In genomic region chr6:66949191-66949661, GRCh38 we compare ENCODE assay signal across 30 cellular contexts.
"Had no signal": no experiment of that assay in that cellular context is flagged by ENCODE, and none has a peak within 500 bp of the region (broad histone marks: within the 10 kb centered on the region; RNA-seq: fewer than 3 reads in every experiment).

No MANE protein-coding gene starts in this region.

- H3K4me2 ChIP-seq: neural progenitor cell had no signal

- H3K27me3 ChIP-seq: neural progenitor cell, ovary, right atrium auricular region, right lobe of liver, sigmoid colon, suprapubic skin, thyroid gland, tibial nerve, upper lobe of left lung, vagina had no signal

- H3K9ac ChIP-seq: neural progenitor cell, parathyroid adenoma had no signal

- DNase-seq: naive thymus-derived CD4-positive, alpha-beta T cell; natural killer cell; occipital lobe; retina; right lobe of liver; sigmoid colon; small intestine; stimulated activated CD4-positive, alpha-beta T cell treated with anti-CD3 and anti-CD28 coated beads, Interleukin-12 subunit alpha, Interleukin-12 subunit beta, amount 100 ng/mL, for 4 hours; stimulated activated CD4-positive, alpha-beta T cell treated with anti-CD3 and anti-CD28 coated beads, Interleukin-1b, Interleukin-23, amount 100 ng/mL, for 48 hours; stimulated activated CD4-positive, alpha-beta T cell treated with anti-CD3 and anti-CD28 coated beads, Interleukin-4, amount 100 ng/mL, for 1 hour; stimulated activated CD4-positive, alpha-beta T cell treated with anti-CD3 and anti-CD28 coated beads, Interleukin-4, amount 100 ng/mL, for 4 hours; stimulated activated CD8-positive, alpha-beta memory T cell treated with anti-CD3 and anti-CD28 coated beads, Interleukin-4, amount 100 ng/mL, for 48 hours; stimulated activated naive CD4-positive, alpha-beta T cell; stimulated activated naive CD8-positive, alpha-beta T cell treated with anti-CD3 and anti-CD28 coated beads, Interleukin-15, amount 100 ng/mL, for 72 hours; stimulated activated naive CD8-positive, alpha-beta T cell treated with anti-CD3 and anti-CD28 coated beads, Interleukin-15, Interleukin-2, amounts not matched to agents 100 U/mL and 50 U/mL, for 24 hours; substantia nigra; thyroid gland; trophoblast cell had no signal

- H3K27ac ChIP-seq: neural progenitor cell, ovary, parathyroid adenoma, prostate gland, right atrium auricular region, right lobe of liver, sigmoid colon, suprapubic skin, thoracic aorta, thyroid gland, tibial nerve, upper lobe of left lung, vagina had no signal

- FAIRE-seq: small intestine, urothelium cell line had no signal

- H3K36me3 ChIP-seq: neural progenitor cell, ovary, prostate gland, right atrium auricular region, right lobe of liver, sigmoid colon, suprapubic skin, thoracic aorta, thyroid gland, tibial nerve, upper lobe of left lung had no signal

- H3K79me2 ChIP-seq: parathyroid adenoma had no signal

- H3K4me1 ChIP-seq: neural progenitor cell, parathyroid adenoma, prostate gland, right atrium auricular region, right lobe of liver, sigmoid colon, suprapubic skin, thyroid gland, tibial nerve, upper lobe of left lung, vagina had no signal

- H3K4me3 ChIP-seq: neural progenitor cell, ovary, prostate gland, right atrium auricular region, right lobe of liver, sigmoid colon, suprapubic skin, thoracic aorta, thyroid gland, tibial nerve, upper lobe of left lung, vagina had no signal

- H3K9me3 ChIP-seq: ovary, prostate gland, right atrium auricular region, right lobe of liver, suprapubic skin, thoracic aorta, thyroid gland, tibial nerve, upper lobe of left lung, vagina had no signal

- ATAC-seq: naive thymus-derived CD4-positive, alpha-beta T cell; natural killer cell; right lobe of liver; stimulated activated memory B cell treated with anti-CD40 and anti-IgM and Interleukin-4, amounts not matched to agents 10 μg/mL and 1 μg/mL and 100 μg/mL, for 72 hours; stimulated activated naive CD8-positive, alpha-beta T cell treated with anti-CD3 and anti-CD28 coated beads, Interleukin-15, amount 100 ng/mL, for 72 hours; stimulated activated naive CD8-positive, alpha-beta T cell treated with anti-CD3 and anti-CD28 coated beads, Interleukin-15, Interleukin-2, amounts not matched to agents 100 U/mL and 50 U/mL, for 24 hours had no signal

- H2AFZ ChIP-seq: neural progenitor cell, parathyroid adenoma had no signal
